ENCODE assay signal across 28 cellular contexts in the genomic region with DNA sequence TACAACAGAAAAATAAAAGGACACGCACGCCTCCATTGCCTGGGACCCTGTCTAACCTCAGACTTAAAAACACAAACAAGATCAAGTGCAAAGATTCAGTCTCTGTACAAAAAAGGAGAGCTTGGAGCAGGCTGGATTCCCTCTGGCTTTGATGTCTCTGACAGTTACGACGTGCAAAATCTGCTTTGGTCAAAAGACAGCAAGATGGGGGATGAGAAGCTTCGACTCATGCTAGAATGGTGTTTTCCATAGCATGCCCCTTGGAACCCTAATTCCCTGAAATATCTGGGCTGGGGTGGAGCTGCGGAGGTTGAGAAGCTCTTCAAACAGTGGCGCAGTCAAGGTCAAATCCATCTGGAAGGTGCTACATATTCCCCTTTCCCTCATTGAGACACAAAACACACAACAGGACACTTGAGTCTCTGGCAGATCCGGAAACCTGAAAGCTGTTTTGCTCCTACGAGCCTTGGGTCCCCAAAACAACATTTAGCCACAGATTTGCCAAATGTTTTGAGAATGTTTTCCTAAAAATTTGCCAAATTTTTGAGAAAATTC. TPM values are rescaled to one million over a fixed set of nuclear protein-coding genes. Genes with fewer than 3 reads are reported as not detected.
DNase-seq lines count a peak whose midpoint lies in the region; ATAC-seq and TF ChIP-seq lines count a peak whose summit lies in the region.
"Had no signal": no experiment of that assay in that cellular context is flagged by ENCODE, and none has a peak within 500 bp of the region (broad histone marks: within the 10 kb centered on the region; RNA-seq: fewer than 3 reads in every experiment).

No MANE protein-coding gene starts in this region.

- DNase-seq in ascending aorta (ENCODE audit: low spot score in 2 of 2) = no peak
- peak; percentile 25 for DNase-seq in fibroblast of villous mesenchyme (ENCODE audit: low read depth)
- DNase-seq in ovary = no peak
- no peak for DNase-seq in thoracic aorta (ENCODE audit: low spot score)
- no peak for DNase-seq in NCI-H345 (lab: John Stamatoyannopoulos, UW)
- DNase-seq in DMS 273 (lab: John Stamatoyannopoulos, UW; ENCODE audit: unreplicated experiment) = no peak
- DNase-seq in NCI-H187 treated with DMSO at 0.1 percent for 48 hours (lab: John Stamatoyannopoulos, UW) = no peak
- no peak for DNase-seq in stimulated activated CD4-positive, alpha-beta T cell treated with anti-CD3 and anti-CD28 coated beads, Interleukin-15, amount 100 ng/mL, for 24 hours
- DNase-seq: AML-193; CD4-positive, alpha-beta T cell; EL; GDM1; Kasumi-1; MV-4-11; NCI-H1105; NCI-H1436 treated with DMSO at 0.1 percent for 48 hours; NCI-H1930; NCI-H2107; NCI-H526 treated with DMSO at 0.1 percent for 48 hours; Right ventricle myocardium superior; RPMI8226 had no signal

- WGBS in ovary, 3 donors = 9 to 22% (median 13%) methylated on average over 9 of the region's 9 CpGs

- no peak for TF ChIP-seq EP300 in ovary (IDR thresholded peaks at IDR 0.05)

- no peak for TF ChIP-seq POLR2A in ovary (IDR thresholded peaks at IDR 0.05)

- H3K4me1 ChIP-seq in ascending aorta (peaks cover 3 to 56% of the 10 kb centered on the region in 2 donors), ovary (ENCODE audit: insufficient read depth) (peaks cover 8% of the 10 kb centered on the region), thoracic aorta (ENCODE audit: control insufficient read depth in 1 of 2, low read depth in 2 of 2) (peaks cover 28 to 97% of the 10 kb centered on the region in 2 donors)
- H3K4me1 ChIP-seq: A549, SJSA1 had no signal

- ATAC-seq in thoracic aorta (ENCODE audit: insufficient number of reproducible peaks, low FRiP score, low read depth) = no peak
- ATAC-seq: A549, GM12878, K562 had no signal

- TF ChIP-seq CTCF in ascending aorta (IDR thresholded peaks at IDR 0.05) = no peak
- TF ChIP-seq CTCF in fibroblast of villous mesenchyme (IDR thresholded peaks at IDR 0.05; ENCODE audit: insufficient read depth, low read depth, low read length) = no peak
- TF ChIP-seq CTCF in ovary (IDR thresholded peaks at IDR 0.05) = no peak
- no peak for TF ChIP-seq CTCF in thoracic aorta (IDR thresholded peaks at IDR 0.05)

- H3K36me3 ChIP-seq in ascending aorta (peaks cover 16 to 22% of the 10 kb centered on the region in 2 donors), ovary (no peaks in the 10 kb centered on the region), thoracic aorta (peaks cover 8% of the 10 kb centered on the region)
- H3K36me3 ChIP-seq: BLaER1 treated with 17β-estradiol and CSF1 and Interleukin-3, amounts not matched to agents 10 nM and 100 nM; SJSA1 had no signal

- H3K27me3 ChIP-seq in ascending aorta (no peaks in the 10 kb centered on the region), ovary (no peaks in the 10 kb centered on the region), thoracic aorta (replicated peaks; ENCODE audit: insufficient read depth) (no peaks in the 10 kb centered on the region)
- H3K27me3 ChIP-seq: BLaER1 treated with 17β-estradiol and CSF1 and Interleukin-3, amounts not matched to agents 10 nM and 100 nM; SJSA1 had no signal

- H3K27ac ChIP-seq in ascending aorta (peak overlapping the region; percentile 88 to 90), ovary (peak overlapping the region in 1 of 2 donors; percentile 44), thoracic aorta (peak overlapping the region; percentile 55 to 77)
- H3K27ac ChIP-seq: A549; BLaER1 treated with 17β-estradiol and CSF1 and Interleukin-3, amounts not matched to agents 10 nM and 100 nM; SJSA1 had no signal

- H3K4me3 ChIP-seq in ascending aorta = peak overlapping the region in 1 of 2 donors; percentile 92
- no peak overlapping the region for H3K4me3 ChIP-seq in fibroblast of villous mesenchyme (ENCODE audit: low read depth, low read length)
- H3K4me3 ChIP-seq in ovary = peak overlapping the region; percentile 1
- H3K4me3 ChIP-seq in thoracic aorta = peak overlapping the region; percentile 25
- H3K4me3 ChIP-seq: A549; BLaER1 treated with 17β-estradiol and CSF1 and Interleukin-3, amounts not matched to agents 10 nM and 100 nM; GM12878; K562; SJSA1 had no signal

- intact Hi-C loops in ascending aorta (cut with DNase I) = no loop called here
- intact Hi-C loops in ovary (cut with DNase I) = no loop called here

- H3K9me3 ChIP-seq in ascending aorta (no peaks in the 10 kb centered on the region), ovary (no peaks in the 10 kb centered on the region), thoracic aorta (no peaks in the 10 kb centered on the region)
- H3K9me3 ChIP-seq: A549; BLaER1 treated with 17β-estradiol and CSF1 and Interleukin-3, amounts not matched to agents 10 nM and 100 nM; SJSA1 had no signal

RNA-seq across cellular contexts. Expression of a gene that starts 9.1 kb away (rescaled TPM):
- total RNA-seq in ascending aorta = 694 TPM
- under 0.01 and 0.64 TPM in 2 replicates for total RNA-seq in fibroblast of villous mesenchyme
- 100 to 1,000 TPM in 4 of 7 donors, 10 to 100 TPM in 3; 50.9 to 886 (median 263) TPM for total RNA-seq in ovary
- 1,000 to 10,000 TPM in 1 of 2 donors, 100 to 1,000 TPM in 1; 237 to 2,765 TPM for polyA plus RNA-seq in ovary
- total RNA-seq in thoracic aorta = 1,000 to 10,000 TPM; 2,411 to 2,456 TPM
- total RNA-seq: CD4-positive, alpha-beta T cell; HT-29; M059J had no signal

RNA-seq across cellular contexts. Expression of a gene that starts 40.7 kb away (rescaled TPM):
- total RNA-seq in ascending aorta (7.6 TPM), fibroblast of villous mesenchyme (35.8 and 50.1 TPM in 2 replicates), ovary (10 to 100 TPM; 23.4 to 41.3 (median 30.9) TPM), thoracic aorta (10 to 100 TPM; 14.9 to 29.1 TPM)
- polyA plus RNA-seq in ovary = 10 to 100 TPM; 26.8 to 44.4 TPM

Comparison
In these comparisons a context has a peak if more than half of its experiments do, and no peak if none do; other contexts are left out.
1. RNA of a gene that starts 9.1 kb away (total RNA-seq): 2,411 to 2,456 TPM in thoracic aorta, 694 TPM in ascending aorta (single experiment) and 50.9 to 886 TPM in ovary; under 0.01 to 0.64 TPM in fibroblast of villous mesenchyme; every median in the first group is over 10 times any median in the second.